Comparison of ENCODE assay signal across 31 cellular contexts in genomic region chrX:534804-535203, GRCh38.
"Had no signal": no experiment of that assay in that cellular context is flagged by ENCODE, and none has a peak within 500 bp of the region (broad histone marks: within the 10 kb centered on the region; RNA-seq: fewer than 3 reads in every experiment).

No MANE protein-coding gene starts in this region.

- H3K9ac ChIP-seq: neural progenitor cell, parathyroid adenoma had no signal

- ATAC-seq: left colon; left lung; lower lobe of right lung; natural killer cell; right lobe of liver; stimulated activated naive B cell treated with anti-CD40 and anti-IgM and Interleukin-4, amounts not matched to agents 10 μg/mL and 1 μg/mL and 100 μg/mL, for 72 hours; stimulated activated naive CD8-positive, alpha-beta T cell treated with anti-CD3 and anti-CD28 coated beads, Interleukin-15, Interleukin-2, amounts not matched to agents 100 U/mL and 50 U/mL, for 24 hours had no signal

- H3K4me3 ChIP-seq: left lung, lower lobe of right lung, neural progenitor cell, right atrium auricular region, right lobe of liver, stomach, testis, thyroid gland, transverse colon, upper lobe of left lung, vagina had no signal

- H3K27ac Mint-ChIP-seq: immature natural killer cell; mesothelial cell of epicardium; natural killer cell; nephron progenitor cell; neural progenitor cell; stimulated activated naive B cell treated with anti-CD40 and anti-IgM and Interleukin-4, amounts not matched to agents 10 μg/mL and 1 μg/mL and 100 μg/mL, for 72 hours had no signal

- FAIRE-seq: islet of Langerhans, kidney had no signal

- H3K79me2 ChIP-seq: parathyroid adenoma had no signal

- H3K27ac ChIP-seq: left lung, lower lobe of right lung, neural progenitor cell, neutrophil, parathyroid adenoma, right atrium auricular region, right lobe of liver, stomach, testis, thyroid gland, transverse colon, upper lobe of left lung, vagina had no signal

- H3K36me3 ChIP-seq: left lung, lower lobe of right lung, neural progenitor cell, neutrophil, right atrium auricular region, right lobe of liver, stomach, thyroid gland, transverse colon, upper lobe of left lung, vagina had no signal

- H2AFZ ChIP-seq: neural progenitor cell, parathyroid adenoma had no signal

- H3K4me1 ChIP-seq: left lung, lower lobe of right lung, parathyroid adenoma, right atrium auricular region, right lobe of liver, stomach, testis, thyroid gland, transverse colon, upper lobe of left lung, vagina had no signal

- H3K9me3 Mint-ChIP-seq: nephron progenitor cell, neural progenitor cell had no signal

- H3K4me2 ChIP-seq: neural progenitor cell had no signal

- H3K9me3 ChIP-seq: lower lobe of right lung, right lobe of liver, testis, thyroid gland, upper lobe of left lung, vagina had no signal

- DNase-seq: hypothalamus; immature natural killer cell; kidney; left colon; left lung; lower lobe of right lung; mammary epithelial cell; mesendoderm; naive B cell; natural killer cell; nephron progenitor cell; occipital lobe; right lobe of liver; stimulated activated CD4-positive, alpha-beta T cell treated with anti-CD3 and anti-CD28 coated beads, Interleukin-12 subunit alpha, Interleukin-12 subunit beta, amount 100 ng/mL, for 4 hours; stimulated activated CD4-positive, alpha-beta T cell treated with anti-CD3 and anti-CD28 coated beads, Interleukin-15, amount 100 ng/mL, for 24 hours; stimulated activated CD4-positive, alpha-beta T cell treated with anti-CD3 and anti-CD28 coated beads, Interleukin-2, amount 100 ng/mL, for 24 hours; stimulated activated CD4-positive, alpha-beta T cell treated with anti-CD3 and anti-CD28 coated beads, Interleukin-4, amount 100 ng/mL, for 1 hour; stimulated activated naive B cell treated with anti-CD40 and anti-IgM and Interleukin-4, amounts not matched to agents 10 μg/mL and 1 μg/mL and 100 μg/mL, for 72 hours; stimulated activated naive CD8-positive, alpha-beta T cell treated with anti-CD3 and anti-CD28 coated beads, Interleukin-15, Interleukin-2, amounts not matched to agents 100 U/mL and 50 U/mL, for 24 hours; stomach; testis; thyroid gland; transverse colon; upper lobe of left lung had no signal

- H3K4me3 Mint-ChIP-seq: immature natural killer cell; mesothelial cell of epicardium; naive B cell; natural killer cell; nephron progenitor cell; neural progenitor cell; stimulated activated naive B cell treated with anti-CD40 and anti-IgM and Interleukin-4, amounts not matched to agents 10 μg/mL and 1 μg/mL and 100 μg/mL, for 72 hours had no signal

- H3K4me1 Mint-ChIP-seq: immature natural killer cell; mesothelial cell of epicardium; naive B cell; natural killer cell; nephron progenitor cell; neural progenitor cell; stimulated activated naive B cell treated with anti-CD40 and anti-IgM and Interleukin-4, amounts not matched to agents 10 μg/mL and 1 μg/mL and 100 μg/mL, for 72 hours had no signal

- H3K36me3 Mint-ChIP-seq: immature natural killer cell, mesothelial cell of epicardium, naive B cell, natural killer cell, neural progenitor cell had no signal

- H3K27me3 ChIP-seq: left lung, neutrophil, right atrium auricular region, right lobe of liver, stomach, testis, thyroid gland, transverse colon, upper lobe of left lung, vagina had no signal
